Comparison of ENCODE assay signal across 25 cellular contexts in the genomic region with DNA sequence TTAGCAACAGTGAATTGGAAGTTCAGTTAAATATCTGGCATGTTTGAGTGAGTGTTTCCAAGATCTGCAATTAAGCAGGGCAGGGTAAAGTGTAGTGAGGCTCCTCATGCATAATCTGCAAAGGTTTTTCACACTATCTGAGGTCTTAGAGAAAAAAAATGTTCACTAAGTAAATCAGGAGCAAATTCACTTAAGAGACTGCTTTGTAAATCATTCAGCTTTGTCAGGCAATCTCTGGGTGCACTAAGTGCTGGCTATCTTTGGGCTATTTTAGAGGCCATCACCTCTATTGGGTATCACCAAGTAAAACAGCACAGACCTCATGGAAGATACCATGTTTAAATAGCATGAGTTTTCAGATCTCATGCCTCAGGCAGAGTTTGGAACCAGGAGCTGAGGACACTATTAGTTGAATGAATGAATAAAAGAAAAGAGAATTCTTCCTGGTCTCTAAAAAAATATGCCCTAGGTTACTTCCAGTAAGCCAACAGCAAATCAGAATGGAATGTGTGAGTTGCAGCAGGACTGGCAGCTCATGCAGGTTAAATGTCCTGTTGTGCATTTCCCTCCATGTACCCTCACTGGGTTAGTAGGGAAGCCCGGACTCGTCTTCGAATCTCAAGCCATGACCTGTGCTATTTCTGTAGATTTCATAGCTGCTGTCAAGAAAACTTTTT.
A peak's percentile ranks its signal among the peaks of the same experiment; 100 is the strongest.
DNase-seq lines count a peak whose midpoint lies in the region; ATAC-seq, FAIRE-seq and TF ChIP-seq lines count a peak whose summit lies in the region.
"Had no signal": no experiment of that assay in that cellular context is flagged by ENCODE, and none has a peak within 500 bp of the region (broad histone marks: within the 10 kb centered on the region; RNA-seq: fewer than 3 reads in every experiment).

No MANE protein-coding gene starts in this region.

- TF ChIP-seq CTCF in mammary epithelial cell (conservative IDR thresholded peaks at IDR 0.05 in 1 of 2, IDR thresholded peaks at IDR 0.05 in 1 of 2; ENCODE audit: extremely low read depth in 1 of 2, insufficient read depth in 1 of 2, low read depth in 1 of 2, low read length in 2 of 2) (no peak), MCF 10A (IDR thresholded peaks at IDR 0.05; ENCODE audit: unreplicated experiment) (no peak), keratinocyte (optimal IDR thresholded peaks at IDR 0.05 in 1 of 3, IDR thresholded peaks at IDR 0.05 in 1 of 3, conservative IDR thresholded peaks at IDR 0.05 in 1 of 3; ENCODE audit: extremely low read depth in 1 of 3, insufficient read depth in 2 of 3, low read length in 3 of 3) (no peak), GM10248 (IDR thresholded peaks at IDR 0.05; ENCODE audit: control extremely low read depth, extremely low read depth, low read depth, missing control alignments) (no peak)

- WGBS in mammary epithelial cell (ENCODE audit: low coverage, missing lambda C conversion rate): 55% methylated on average over 2 of the region's 3 CpGs

- dilution Hi-C loops in mammary epithelial cell (cut with HindIII; ENCODE audit: low sequenced_read_pairs) (no loop called here), keratinocyte (cut with MboI; ENCODE audit: extremely low pct_ligation_motif_present, low sequenced_read_pairs) (loop anchor here (10.0 kb wide), 1 partner anchor 248 kb away; no protein-coding TSS in a partner anchor)

- H3K9ac ChIP-seq in mammary epithelial cell (ENCODE audit: insufficient read depth, low read length): no peak overlapping the region
- no peak overlapping the region for H3K9ac ChIP-seq in keratinocyte (ENCODE audit: control insufficient read depth, extremely low read depth, insufficient read depth, low read length)

- no peaks in the 10 kb centered on the region for H4K20me1 ChIP-seq in mammary epithelial cell (ENCODE audit: insufficient read depth, low read length)
- H4K20me1 ChIP-seq in keratinocyte (ENCODE audit: control insufficient read depth, extremely low read depth, insufficient read depth, low read length): no peaks in the 10 kb centered on the region

- in situ Hi-C loops in mammary epithelial cell (cut with MboI; ENCODE audit: low sequenced_read_pairs in 2 of 2): no loop called here

- H3K36me3 ChIP-seq in mammary epithelial cell (ENCODE audit: insufficient read depth, low read length): no peaks in the 10 kb centered on the region
- H3K36me3 ChIP-seq in keratinocyte (ENCODE audit: control insufficient read depth in 2 of 2, extremely low read depth in 1 of 2, insufficient read depth in 2 of 2, low read length in 2 of 2): no peaks in the 10 kb centered on the region
- H3K36me3 ChIP-seq: BE2C, SJCRH30 had no signal

- BruUV-seq in mammary epithelial cell (replicated peaks; lab: Mats Ljungman, UMichigan): no TSS peak
- no TSS peak for BruUV-seq in MCF 10A (replicated peaks; lab: Mats Ljungman, UMichigan)

- H3K9me3 Mint-ChIP-seq in MCF 10A (ENCODE audit: unreplicated experiment): no peaks in the 10 kb centered on the region
- H3K9me3 Mint-ChIP-seq: CD4-positive, alpha-beta T cell; HFFc6 had no signal

- FAIRE-seq in keratinocyte (lab: Jason Lieb, UNC): peak; percentile 36
- no peak for FAIRE-seq in urothelium cell line (lab: Jason Lieb, UNC)
- FAIRE-seq: G401.6, GM12891, GM18507, H54 had no signal

- no peak overlapping the region for H2AFZ ChIP-seq in mammary epithelial cell (ENCODE audit: low read depth, low read length)
- no peak overlapping the region for H2AFZ ChIP-seq in keratinocyte (ENCODE audit: control insufficient read depth, low read length)

- no peaks in the 10 kb centered on the region for H3K9me1 ChIP-seq in keratinocyte (ENCODE audit: control insufficient read depth, extremely low read depth, insufficient read depth, low read length)

- POLR2A ChIA-PET in MCF 10A (lab: Yijun Ruan, JAX): no interaction called here
- POLR2A ChIA-PET in GM10248 (lab: Yijun Ruan, JAX): no interaction called here

- intact Hi-C loops in mammary epithelial cell (cut with micrococcal nuclease): no loop called here
- intact Hi-C loops in MCF 10A (cut with micrococcal nuclease): no loop called here

- DNase-seq in mammary epithelial cell (peak; percentile 19), MCF 10A (ENCODE audit: unreplicated experiment) (no peak), astrocyte of the hippocampus (ENCODE audit: low read depth, low spot score) (peak; percentile 15), keratinocyte (ENCODE audit: low read depth, low spot score) (no peak), urothelium cell line (ENCODE audit: low spot score) (peak; percentile 22), GM19238 (ENCODE audit: insufficient read length, low spot score) (no peak), GM10248 (ENCODE audit: extremely low spot score) (no peak)
- DNase-seq: BE2C; Calu3; CD4-positive, alpha-beta T cell; HFFc6; MM.1S; NCI-H1105; NCI-H1694 treated with DMSO at 0.1 percent for 48 hours; NCI-H446; NCI-H748 treated with DMSO at 0.1 percent for 48 hours; OCI-M1; RPMI8226; SJCRH30 had no signal

- peaks cover 8% of the 10 kb centered on the region for H3K27me3 Mint-ChIP-seq in MCF 10A (ENCODE audit: insufficient read depth, unreplicated experiment)

- H3K4me1 Mint-ChIP-seq in MCF 10A (ENCODE audit: insufficient read depth, unreplicated experiment): peaks cover 7% of the 10 kb centered on the region

- H3K27ac ChIP-seq in mammary epithelial cell (ENCODE audit: insufficient read depth, low read depth, low read length) (no peak overlapping the region), keratinocyte (ENCODE audit: control insufficient read depth, insufficient read depth, low read length) (no peak overlapping the region)
- H3K27ac ChIP-seq: 22Rv1, SJCRH30 had no signal

- no peaks in the 10 kb centered on the region for H3K36me3 Mint-ChIP-seq in MCF 10A (ENCODE audit: insufficient read depth, unreplicated experiment)

- no peaks in the 10 kb centered on the region for H3K79me2 ChIP-seq in mammary epithelial cell (ENCODE audit: insufficient read depth, low read length)
- H3K79me2 ChIP-seq in keratinocyte (ENCODE audit: control insufficient read depth, insufficient read depth, low read length): no peaks in the 10 kb centered on the region

- H3K27ac Mint-ChIP-seq in MCF 10A (ENCODE audit: low read depth, unreplicated experiment): no peak overlapping the region
- H3K27ac Mint-ChIP-seq: CD4-positive, alpha-beta T cell; HFFc6 had no signal

- no peaks in the 10 kb centered on the region for H3K9me3 ChIP-seq in mammary epithelial cell (replicated peaks; ENCODE audit: insufficient read depth, low read length)
- no peaks in the 10 kb centered on the region for H3K9me3 ChIP-seq in keratinocyte (ENCODE audit: control insufficient read depth, low read depth, low read length)
- H3K9me3 ChIP-seq: BE2C, SJCRH30 had no signal

- no peak overlapping the region for H3K4me3 ChIP-seq in mammary epithelial cell (replicated peaks in 1 of 3; ENCODE audit: insufficient read depth in 1 of 3, low read depth in 2 of 3, low read length in 3 of 3)
- H3K4me3 ChIP-seq in keratinocyte (ENCODE audit: control insufficient read depth in 2 of 3, extremely low read depth in 1 of 3, insufficient read depth in 2 of 3, low read depth in 1 of 3, low read length in 3 of 3): no peak overlapping the region
- H3K4me3 ChIP-seq: SJCRH30 had no signal

- H3K27me3 ChIP-seq in mammary epithelial cell (ENCODE audit: insufficient read depth, low read length) (no peaks in the 10 kb centered on the region), keratinocyte (ENCODE audit: control insufficient read depth, extremely low read depth, insufficient read depth, low read length) (no peaks in the 10 kb centered on the region)
- H3K27me3 ChIP-seq: BE2C, SJCRH30 had no signal

- H3K4me2 ChIP-seq in mammary epithelial cell (ENCODE audit: insufficient read depth, low read depth, low read length): no peak overlapping the region
- no peak overlapping the region for H3K4me2 ChIP-seq in keratinocyte (ENCODE audit: control insufficient read depth, extremely low read depth, insufficient read depth, low read depth, low read length)

- H3K4me1 ChIP-seq in mammary epithelial cell (ENCODE audit: insufficient read depth, low read length) (peaks cover 8% of the 10 kb centered on the region), keratinocyte (ENCODE audit: control insufficient read depth, extremely low read depth, insufficient read depth, low read length) (no peaks in the 10 kb centered on the region)
- H3K4me1 ChIP-seq: SJCRH30 had no signal

- CTCF ChIA-PET in mammary epithelial cell (lab: Charles Lee; ENCODE audit: low non-redundant PET) (no interaction called here), MCF 10A (lab: Yijun Ruan, JAX) (interaction anchor here (0.6 to 2.5 kb wide), 8 partner anchors 7 to 569 kb away, joined by 3 to 10 read pairs (median 3); no protein-coding TSS in a partner anchor), GM10248 (lab: Yijun Ruan, JAX) (interaction anchor here (0.8 to 5.8 kb wide), 9 partner anchors 9 to 59 kb away, joined by 3 to 39 read pairs (median 3); no protein-coding TSS in a partner anchor)

- no peak overlapping the region for H3K4me3 Mint-ChIP-seq in MCF 10A (ENCODE audit: unreplicated experiment)
- H3K4me3 Mint-ChIP-seq: CD4-positive, alpha-beta T cell; HFFc6 had no signal

- ATAC-seq in GM19395 (IDR thresholded peaks at IDR 0.05; ENCODE audit: unreplicated experiment): no peak

Comparison
In these comparisons a context has a peak if more than half of its experiments do, and no peak if none do; other contexts are left out.
1. DNase-seq: peak in mammary epithelial cell (single experiment), astrocyte of the hippocampus (single experiment) and urothelium cell line (single experiment); none in MCF 10A (single experiment), keratinocyte (single experiment), GM19238 (single experiment) and GM10248 (single experiment).